Comparison of ENCODE assay signal across 8 cellular contexts in the genomic region with DNA sequence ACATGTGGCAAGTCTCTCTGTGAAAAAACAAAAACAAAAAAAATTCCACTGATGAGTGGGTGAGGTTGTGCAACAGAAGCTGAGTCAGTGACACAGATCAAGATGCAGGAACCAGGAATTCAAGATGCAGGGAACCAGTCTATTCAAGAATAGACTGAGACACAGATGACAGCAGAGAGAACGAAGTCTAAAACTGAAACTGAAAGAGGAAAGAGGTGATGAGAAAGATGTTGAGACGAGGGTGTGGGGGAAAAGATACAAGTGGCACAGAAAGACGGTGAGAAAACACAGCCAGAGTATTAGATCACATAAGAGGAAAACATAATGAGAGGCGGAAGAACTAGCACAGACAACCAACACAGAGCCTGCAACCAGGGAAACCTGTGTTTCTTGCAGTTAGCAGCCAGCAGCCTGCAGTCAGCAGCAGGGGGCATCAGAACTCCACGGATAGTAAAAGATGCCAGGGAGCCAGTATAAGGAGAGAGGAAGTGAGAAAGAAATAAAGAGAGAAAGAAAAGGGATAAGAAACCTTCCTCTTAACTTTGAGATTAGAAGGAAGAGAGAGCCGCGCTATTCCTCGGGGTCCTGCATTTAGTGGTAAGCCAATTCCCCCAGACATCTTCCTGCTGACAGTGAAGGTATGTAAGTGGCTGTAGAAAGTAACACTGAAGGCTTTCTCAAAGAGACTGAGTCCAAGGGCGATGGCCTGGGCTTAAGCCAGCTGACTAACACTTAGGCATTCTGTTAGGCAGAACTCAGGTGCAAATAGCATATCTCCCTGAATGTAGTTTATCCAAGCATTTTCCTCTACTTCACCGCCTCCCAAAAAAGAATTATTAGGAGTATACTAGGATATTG.
DNase-seq lines count a peak whose midpoint lies in the region; ATAC-seq lines count a peak whose summit lies in the region.

No MANE protein-coding gene starts in this region.

- H3K27ac Mint-ChIP-seq in CD4-positive, CD25-positive, alpha-beta regulatory T cell = no peak overlapping the region
- H3K27ac Mint-ChIP-seq in activated CD4-positive, alpha-beta memory T cell treated with anti-CD3 and anti-CD28 coated beads for 36 hours = no peak overlapping the region
- no peak overlapping the region for H3K27ac Mint-ChIP-seq in effector memory CD8-positive, alpha-beta T cell

- H2BK12ac ChIP-seq in mesenchymal stem cell (ENCODE audit: low read length in 2 of 2) = peak overlapping the region in 1 of 2 experiments; percentile 59

- CTCF ChIA-PET in activated CD4-positive, alpha-beta memory T cell treated with anti-CD3 and anti-CD28 coated beads for 36 hours (lab: Charles Lee) = interaction anchor here (0.6 to 0.8 kb wide), 2 partner anchors 160 to 803 kb away, joined by 3 read pairs; no protein-coding TSS in a partner anchor

- H2AFZ ChIP-seq in mesenchymal stem cell (ENCODE audit: low read depth, low read length) = no peak overlapping the region

- no peak overlapping the region for H2BK5ac ChIP-seq in mesenchymal stem cell (ENCODE audit: low read depth, low read length, poor library complexity, severe bottlenecking)

- H3K4me3 ChIP-seq in CD4-positive, CD25-positive, alpha-beta regulatory T cell (ENCODE audit: low read depth, low read length) = peak overlapping the region; percentile 69
- H3K4me3 ChIP-seq in mesenchymal stem cell (ENCODE audit: insufficient read depth in 1 of 2, low read depth in 1 of 2, low read length in 2 of 2) = peak overlapping the region in 1 of 2 experiments; percentile 82

- peak overlapping the region; percentile 86 for H3K9ac ChIP-seq in mesenchymal stem cell (ENCODE audit: low read length)

- no peak overlapping the region for H4K8ac ChIP-seq in mesenchymal stem cell (ENCODE audit: low read length)

- H3K18ac ChIP-seq in mesenchymal stem cell (ENCODE audit: low read depth in 1 of 2, low read length in 2 of 2) = no peak overlapping the region

- POLR2A ChIA-PET in activated CD4-positive, alpha-beta memory T cell treated with anti-CD3 and anti-CD28 coated beads for 36 hours (lab: Charles Lee) = no interaction called here

- H3K4me1 Mint-ChIP-seq in CD4-positive, CD25-positive, alpha-beta regulatory T cell = no peaks in the 10 kb centered on the region
- H3K4me1 Mint-ChIP-seq in activated CD4-positive, alpha-beta memory T cell treated with anti-CD3 and anti-CD28 coated beads for 36 hours (ENCODE audit: low read depth) = peaks cover 5% of the 10 kb centered on the region
- H3K4me1 Mint-ChIP-seq in effector memory CD8-positive, alpha-beta T cell (ENCODE audit: low read depth in 2 of 2) = peaks cover 5 to 8% of the 10 kb centered on the region in 2 donors

- peak overlapping the region; percentile 44 for H3K4me2 ChIP-seq in mesenchymal stem cell (ENCODE audit: low read length, poor library complexity, severe bottlenecking)

- peak overlapping the region; percentile 31 for H3K27ac ChIP-seq in CD4-positive, CD25-positive, alpha-beta regulatory T cell (ENCODE audit: insufficient read depth, low read length, poor library complexity, severe bottlenecking)
- H3K27ac ChIP-seq in mesenchymal stem cell (ENCODE audit: low read length, poor library complexity, severe bottlenecking) = peak overlapping the region; percentile 34

- H3K14ac ChIP-seq in mesenchymal stem cell (ENCODE audit: low read length in 2 of 2) = no peak overlapping the region

- no peak overlapping the region for H2BK120ac ChIP-seq in mesenchymal stem cell (ENCODE audit: low read depth, low read length)

- no peaks in the 10 kb centered on the region for H3K4me1 ChIP-seq in CD4-positive, CD25-positive, alpha-beta regulatory T cell (ENCODE audit: control insufficient read depth, insufficient read depth, low read length, poor library complexity, severe bottlenecking)
- H3K4me1 ChIP-seq in mesenchymal stem cell (ENCODE audit: control insufficient read depth, insufficient read depth, low read depth, low read length) = peaks cover 1% of the 10 kb centered on the region

- intact Hi-C loops in activated CD4-positive, alpha-beta memory T cell treated with anti-CD3 and anti-CD28 coated beads for 36 hours (cut with micrococcal nuclease) = loop anchor here (1.0 to 2.0 kb wide), 3 partner anchors 43 to 100 kb away; no protein-coding TSS in a partner anchor

- DNase-seq in CD4-positive, CD25-positive, alpha-beta regulatory T cell = peak; percentile 16 to 79 (median 50)
- DNase-seq in NCI-H524 treated with DMSO at 0.1 percent for 48 hours (lab: John Stamatoyannopoulos, UW) = peak; percentile 45
- peak; percentile 65 for DNase-seq in activated CD4-positive, alpha-beta memory T cell treated with anti-CD3 and anti-CD28 coated beads for 36 hours
- DNase-seq in effector memory CD8-positive, alpha-beta T cell = peak; percentile 57 to 69 (median 67)
- peak; percentile 82 for DNase-seq in mesenchymal stem cell
- peak; percentile 9 for DNase-seq in stimulated activated CD8-positive, alpha-beta memory T cell treated with anti-CD3 and anti-CD28 coated beads, Interleukin-12 subunit alpha, Interleukin-12 subunit beta, amount 100 ng/mL, for 24 hours (ENCODE audit: extremely low read depth)

- 19% methylated on average over 9 of the region's 10 CpGs for WGBS in mesenchymal stem cell

- H3K36me3 ChIP-seq in CD4-positive, CD25-positive, alpha-beta regulatory T cell (ENCODE audit: control insufficient read depth, insufficient read depth, low read length) = no peaks in the 10 kb centered on the region
- no peaks in the 10 kb centered on the region for H3K36me3 ChIP-seq in mesenchymal stem cell (ENCODE audit: control insufficient read depth in 1 of 2, insufficient read depth in 2 of 2, low read depth in 1 of 2, low read length in 2 of 2)

- no peak overlapping the region for H3K4me3 Mint-ChIP-seq in CD4-positive, CD25-positive, alpha-beta regulatory T cell
- no peak overlapping the region for H3K4me3 Mint-ChIP-seq in activated CD4-positive, alpha-beta memory T cell treated with anti-CD3 and anti-CD28 coated beads for 36 hours
- H3K4me3 Mint-ChIP-seq in effector memory CD8-positive, alpha-beta T cell = no peak overlapping the region

- no peaks in the 10 kb centered on the region for H3K27me3 ChIP-seq in CD4-positive, CD25-positive, alpha-beta regulatory T cell (ENCODE audit: control insufficient read depth, insufficient read depth, low read length)
- peaks cover 0 to 6% of the 10 kb centered on the region in 2 experiments for H3K27me3 ChIP-seq in mesenchymal stem cell (ENCODE audit: control insufficient read depth in 1 of 2, insufficient read depth in 1 of 2, low read length in 2 of 2)

- no peaks in the 10 kb centered on the region for H3K9me3 ChIP-seq in CD4-positive, CD25-positive, alpha-beta regulatory T cell (ENCODE audit: control insufficient read depth in 2 of 2, low read length in 2 of 2)
- H3K9me3 ChIP-seq in mesenchymal stem cell (ENCODE audit: control insufficient read depth, low read length) = no peaks in the 10 kb centered on the region

- no peak overlapping the region for H2BK15ac ChIP-seq in mesenchymal stem cell (ENCODE audit: low read depth, poor library complexity, severe bottlenecking)

- H4K91ac ChIP-seq in mesenchymal stem cell (ENCODE audit: low read length) = no peak overlapping the region

- no peaks in the 10 kb centered on the region for H3K79me1 ChIP-seq in mesenchymal stem cell (replicated peaks; ENCODE audit: low read length, poor library complexity, severe bottlenecking)

- peak overlapping the region in 1 of 2 experiments; percentile 86 for H3K23ac ChIP-seq in mesenchymal stem cell (ENCODE audit: low read length in 2 of 2)

- H3K27me3 Mint-ChIP-seq in CD4-positive, CD25-positive, alpha-beta regulatory T cell = peaks cover 4% of the 10 kb centered on the region
- H3K27me3 Mint-ChIP-seq in activated CD4-positive, alpha-beta memory T cell treated with anti-CD3 and anti-CD28 coated beads for 36 hours = no peaks in the 10 kb centered on the region
- H3K27me3 Mint-ChIP-seq in effector memory CD8-positive, alpha-beta T cell = no peaks in the 10 kb centered on the region

- peaks cover 0 to 5% (median 0%) of the 10 kb centered on the region in 7 donors for H3K9me3 Mint-ChIP-seq in CD4-positive, CD25-positive, alpha-beta regulatory T cell
- H3K9me3 Mint-ChIP-seq in activated CD4-positive, alpha-beta memory T cell treated with anti-CD3 and anti-CD28 coated beads for 36 hours = no peaks in the 10 kb centered on the region
- no peaks in the 10 kb centered on the region for H3K9me3 Mint-ChIP-seq in effector memory CD8-positive, alpha-beta T cell

- peak; percentile 48 to 52 for ATAC-seq in CD4-positive, CD25-positive, alpha-beta regulatory T cell (ENCODE audit: low read depth in 2 of 2)
- ATAC-seq in GM19328 (IDR thresholded peaks at IDR 0.05; ENCODE audit: unreplicated experiment) (peak; percentile 72), HG03432 (IDR thresholded peaks at IDR 0.05; ENCODE audit: unreplicated experiment) (peak; percentile 77)
- peak; percentile 68 for ATAC-seq in effector memory CD8-positive, alpha-beta T cell (replicated peaks)

- no peak overlapping the region for H3K4ac ChIP-seq in mesenchymal stem cell (ENCODE audit: low read depth in 1 of 2, low read length in 2 of 2)

- no peak overlapping the region for H2AK5ac ChIP-seq in mesenchymal stem cell (ENCODE audit: low read length, severe bottlenecking)

- H3K36me3 Mint-ChIP-seq in CD4-positive, CD25-positive, alpha-beta regulatory T cell = no peaks in the 10 kb centered on the region
- H3K36me3 Mint-ChIP-seq in activated CD4-positive, alpha-beta memory T cell treated with anti-CD3 and anti-CD28 coated beads for 36 hours = no peaks in the 10 kb centered on the region
- H3K36me3 Mint-ChIP-seq in effector memory CD8-positive, alpha-beta T cell (ENCODE audit: insufficient read depth) = no peaks in the 10 kb centered on the region

Comparison
In these comparisons a context has a peak if more than half of its experiments do, and no peak if none do; other contexts are left out.
1. DNase-seq: peak in every context shown above with its lines; median percentile 82 in mesenchymal stem cell; 67 in effector memory CD8-positive, alpha-beta T cell; 65 in activated CD4-positive, alpha-beta memory T cell treated with anti-CD3 and anti-CD28 coated beads for 36 hours; 50 in CD4-positive, CD25-positive, alpha-beta regulatory T cell; 45 in NCI-H524 treated with DMSO at 0.1 percent for 48 hours; 9 in stimulated activated CD8-positive, alpha-beta memory T cell treated with anti-CD3 and anti-CD28 coated beads, Interleukin-12 subunit alpha, Interleukin-12 subunit beta, amount 100 ng/mL, for 24 hours.